In the genomic region with DNA sequence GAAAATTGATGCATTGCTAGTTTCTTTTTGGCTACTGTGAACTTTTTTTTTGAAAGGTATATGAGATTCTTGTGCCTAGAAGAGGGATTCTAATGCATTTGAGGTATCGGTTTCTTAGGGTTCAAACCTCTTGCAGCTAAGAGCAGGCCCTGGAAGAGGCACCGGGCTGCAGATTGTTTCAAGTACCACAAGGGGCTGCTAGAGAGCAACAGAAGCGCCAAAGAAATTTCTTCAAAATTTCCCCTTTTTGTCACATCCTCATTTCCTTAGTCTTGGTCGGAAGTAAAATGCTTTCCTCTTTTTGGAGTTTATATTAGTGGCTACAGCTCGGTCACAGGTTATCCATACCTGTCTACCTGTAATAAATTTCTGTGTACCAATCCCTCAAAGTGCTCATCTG, we compare ENCODE assay signal across 8 cellular contexts.
DNase-seq lines count a peak whose midpoint lies in the region; ATAC-seq, FAIRE-seq and TF ChIP-seq lines count a peak whose summit lies in the region.

No MANE protein-coding gene starts in this region.

- H3K79me2 ChIP-seq in HCT116 (ENCODE audit: insufficient read depth, low read length) (no peaks in the 10 kb centered on the region), endothelial cell of umbilical vein (ENCODE audit: control insufficient read depth, insufficient read depth, low read length) (no peaks in the 10 kb centered on the region), osteoblast (ENCODE audit: insufficient read depth, low read length) (no peaks in the 10 kb centered on the region)

- DNase-seq in NCI-H748 (lab: John Stamatoyannopoulos, UW; ENCODE audit: unreplicated experiment) (peak; percentile 5), NCI-H748 treated with DMSO at 0.1 percent for 48 hours (lab: John Stamatoyannopoulos, UW) (no peak), HCT116 (ENCODE audit: low read depth, low spot score) (peak; percentile 21), RCC 7860 (ENCODE audit: low spot score) (peak; percentile 18), endothelial cell of umbilical vein (ENCODE audit: low read depth, low spot score) (peak; percentile 46), osteoblast (ENCODE audit: insufficient read length, low spot score, missing footprints) (no peak), substantia nigra (lab: John Stamatoyannopoulos, UW) (no peak), occipital lobe (lab: John Stamatoyannopoulos, UW) (no peak)

- H3K9me3 ChIP-seq in HCT116 (ENCODE audit: control insufficient read depth in 1 of 2, insufficient read depth in 1 of 2, low read depth in 1 of 2, low read length in 2 of 2), result no peaks in the 10 kb centered on the region
- no peaks in the 10 kb centered on the region for H3K9me3 ChIP-seq in endothelial cell of umbilical vein (replicated peaks; ENCODE audit: control insufficient read depth, insufficient read depth, low read length)
- no peaks in the 10 kb centered on the region for H3K9me3 ChIP-seq in osteoblast (ENCODE audit: low read depth, low read length)

- TF ChIP-seq CTCF in HCT116 (IDR thresholded peaks at IDR 0.05 in 2 of 3, conservative IDR thresholded peaks at IDR 0.05 in 1 of 3; ENCODE audit: borderline replicate concordance in 1 of 3, insufficient read depth in 1 of 3, low read depth in 2 of 3, low read length in 2 of 3), result peak; percentile 35 to 92 (median 88); a peak in 5 of 6 replicates
- peak; percentile 78 to 92 for TF ChIP-seq CTCF in endothelial cell of umbilical vein (IDR thresholded peaks at IDR 0.05; ENCODE audit: extremely low read depth in 1 of 2, insufficient read depth in 1 of 2, low read depth in 1 of 2, low read length in 2 of 2)
- peak; percentile 91 for TF ChIP-seq CTCF in osteoblast (IDR thresholded peaks at IDR 0.05; ENCODE audit: extremely low read depth, low read depth, low read length)

- no peaks in the 10 kb centered on the region for H3K36me3 ChIP-seq in HCT116 (ENCODE audit: control insufficient read depth in 1 of 2, insufficient read depth in 2 of 2, low read length in 2 of 2)
- no peaks in the 10 kb centered on the region for H3K36me3 ChIP-seq in endothelial cell of umbilical vein (ENCODE audit: control insufficient read depth in 2 of 2, extremely low read depth in 1 of 2, insufficient read depth in 2 of 2, low read length in 2 of 2)
- H3K36me3 ChIP-seq in osteoblast (ENCODE audit: insufficient read depth, low read length), result no peaks in the 10 kb centered on the region

- H3K27ac ChIP-seq in HCT116 (ENCODE audit: low read depth, low read length), result no peak overlapping the region
- no peak overlapping the region for H3K27ac ChIP-seq in endothelial cell of umbilical vein (ENCODE audit: insufficient read depth, low read depth, low read length)
- H3K27ac ChIP-seq in osteoblast (ENCODE audit: low read depth, low read length), result no peak overlapping the region
- H3K27ac ChIP-seq in substantia nigra (ENCODE audit: low read depth, low read length, poor library complexity, severe bottlenecking), result no peak overlapping the region

- peak; percentile 67 for ATAC-seq in HCT116

- intact Hi-C loops in HCT116 (cut with micrococcal nuclease) (no loop called here), endothelial cell of umbilical vein (cut with micrococcal nuclease) (loop anchor here (1.0 kb wide), 1 partner anchor 642 kb away; no protein-coding TSS in a partner anchor)

- BruUV-seq in HCT116 (replicated peaks; lab: Mats Ljungman, UMichigan) (no TSS peak), endothelial cell of umbilical vein (replicated peaks; lab: Mats Ljungman, UMichigan) (no TSS peak)

- no peak overlapping the region for H3K9ac ChIP-seq in HCT116 (ENCODE audit: low read length)
- H3K9ac ChIP-seq in endothelial cell of umbilical vein (replicated peaks; ENCODE audit: extremely low read depth, insufficient read depth, low read length), result no peak overlapping the region

- H2AFZ ChIP-seq in HCT116 (ENCODE audit: low read depth, low read length, poor library complexity, severe bottlenecking), result peak overlapping the region; percentile 46
- H2AFZ ChIP-seq in endothelial cell of umbilical vein (ENCODE audit: low read depth, low read length), result peak overlapping the region; percentile 36
- H2AFZ ChIP-seq in osteoblast (ENCODE audit: low read length), result peak overlapping the region; percentile 63

- H3K27me3 ChIP-seq in HCT116 (ENCODE audit: insufficient read depth, low read length) (no peaks in the 10 kb centered on the region), endothelial cell of umbilical vein (ENCODE audit: control insufficient read depth in 2 of 2, insufficient read depth in 2 of 2, low read length in 2 of 2) (peaks cover 0 to 6% of the 10 kb centered on the region in 2 experiments), osteoblast (ENCODE audit: insufficient read depth, low read length) (no peaks in the 10 kb centered on the region)

- no peak for FAIRE-seq in RCC 7860 (lab: Jason Lieb, UNC)
- peak; percentile 60 for FAIRE-seq in endothelial cell of umbilical vein (lab: Jason Lieb, UNC)

- POLR2A ChIA-PET in HCT116 (lab: Charles Lee) (no interaction called here), endothelial cell of umbilical vein (lab: Charles Lee) (no interaction called here)

- no peaks in the 10 kb centered on the region for H3K9me2 ChIP-seq in HCT116 (ENCODE audit: insufficient read depth)

- H3K4me1 ChIP-seq in HCT116 (ENCODE audit: control insufficient read depth in 1 of 2, insufficient read depth in 2 of 2, low read length in 2 of 2) (no peaks in the 10 kb centered on the region), endothelial cell of umbilical vein (ENCODE audit: control insufficient read depth, extremely low read depth, insufficient read depth, low read length) (no peaks in the 10 kb centered on the region), osteoblast (ENCODE audit: insufficient read depth, low read length) (no peaks in the 10 kb centered on the region)

- CTCF ChIA-PET in HCT116 (lab: Charles Lee) (interaction anchor here (0.7 to 2.1 kb wide), 8 partner anchors 10 to 644 kb away, joined by 3 to 14 read pairs (median 4); no protein-coding TSS in a partner anchor), endothelial cell of umbilical vein (lab: Charles Lee) (interaction anchor here (0.5 to 3.8 kb wide), 23 partner anchors 9 to 680 kb away, joined by 3 to 35 read pairs (median 4); no protein-coding TSS in a partner anchor)

- peak; percentile 64 for TF ChIP-seq RAD21 in HCT116 (IDR thresholded peaks at IDR 0.05; ENCODE audit: low read depth)

- no peak overlapping the region for H3K4me3 ChIP-seq in HCT116 (replicated peaks in 1 of 2; ENCODE audit: low read depth in 1 of 2, low read length in 2 of 2)
- no peak overlapping the region for H3K4me3 ChIP-seq in endothelial cell of umbilical vein (replicated peaks in 1 of 3; ENCODE audit: insufficient read depth in 1 of 3, low read depth in 1 of 3, low read length in 3 of 3)
- H3K4me3 ChIP-seq in osteoblast (ENCODE audit: insufficient read depth, low read length), result no peak overlapping the region

- RAD21 ChIA-PET in HCT116 (lab: Charles Lee; ENCODE audit: low non-redundant PET in 1 of 2, low total read pairs in 2 of 2, uncharacterized antibody in 2 of 2, unreplicated experiment in 2 of 2), result no interaction called here

- TF ChIP-seq POLR2A in HCT116 (IDR thresholded peaks at IDR 0.05; ENCODE audit: borderline replicate concordance, extremely low read depth, insufficient read depth, insufficient read length) (no peak), endothelial cell of umbilical vein (IDR thresholded peaks at IDR 0.05; ENCODE audit: low read depth, low read length) (no peak)

- H3K9me1 ChIP-seq in endothelial cell of umbilical vein (replicated peaks; ENCODE audit: control insufficient read depth, extremely low read depth, insufficient read depth, low read length), result no peaks in the 10 kb centered on the region

- H4K20me1 ChIP-seq in HCT116 (ENCODE audit: insufficient read depth) (no peaks in the 10 kb centered on the region), endothelial cell of umbilical vein (replicated peaks; ENCODE audit: control insufficient read depth, extremely low read depth, insufficient read depth, low read length) (no peaks in the 10 kb centered on the region), osteoblast (ENCODE audit: insufficient read depth, low read length) (no peaks in the 10 kb centered on the region)

- H3K4me2 ChIP-seq in HCT116 (ENCODE audit: low read length) (no peak overlapping the region), endothelial cell of umbilical vein (ENCODE audit: insufficient read depth, low read length) (no peak overlapping the region), osteoblast (ENCODE audit: insufficient read depth, low read length) (no peak overlapping the region)

- dilution Hi-C loops in endothelial cell of umbilical vein (cut with MboI; ENCODE audit: extremely low pct_ligation_motif_present, low sequenced_read_pairs), result no loop called here

TF ChIP-seq in HCT116, 20 proteins besides CTCF, POLR2A, EP300 and RAD21:
- TF ChIP-seq EGR1 (IDR thresholded peaks at IDR 0.05; ENCODE audit: low read depth) (no peak), FOSL1 (IDR thresholded peaks at IDR 0.05; ENCODE audit: low read depth) (no peak), ZNF274 (IDR thresholded peaks at IDR 0.05; ENCODE audit: low read depth, low read length) (no peak)

TF ChIP-seq in endothelial cell of umbilical vein, 7 proteins besides CTCF, POLR2A, EP300 and RAD21:
- TF ChIP-seq POLR2AphosphoS5 (IDR thresholded peaks at IDR 0.05; ENCODE audit: insufficient read depth, low read depth, low read length) (no peak), GATA2 (IDR thresholded peaks at IDR 0.05; ENCODE audit: insufficient read depth, insufficient read length, low read depth, low read length) (no peak), EZH2 (IDR thresholded peaks at IDR 0.05; ENCODE audit: borderline replicate concordance, low read depth, low read length, severe bottlenecking) (no peak), JUN (IDR thresholded peaks at IDR 0.05; ENCODE audit: borderline replicate concordance, insufficient read depth, insufficient read length, low read depth) (no peak), FOS (IDR thresholded peaks at IDR 0.05; ENCODE audit: borderline replicate concordance, insufficient read depth, low read length) (no peak)

Comparison
In these comparisons a context has a peak if more than half of its experiments do, and no peak if none do; other contexts are left out.
1. DNase-seq: peak in NCI-H748 (single experiment), HCT116 (single experiment), RCC 7860 (single experiment) and endothelial cell of umbilical vein (single experiment); none in NCI-H748 treated with DMSO at 0.1 percent for 48 hours (single experiment), osteoblast (single experiment), substantia nigra (0 of 49) and occipital lobe (single experiment).
2. Peak in every context shown above with its lines, with median percentiles within 50 percentile points of each other: H2AFZ ChIP-seq and CTCF ChIP-seq.